In genomic region chr4:108240356-108240755, GRCh38 we compare ENCODE assay signal across 24 cellular contexts.
DNase-seq lines count a peak whose midpoint lies in the region; ATAC-seq, FAIRE-seq and TF ChIP-seq lines count a peak whose summit lies in the region.
"Had no signal": no experiment of that assay in that cellular context is flagged by ENCODE, and none has a peak within 500 bp of the region (broad histone marks: within the 10 kb centered on the region; RNA-seq: fewer than 3 reads in every experiment).

No MANE protein-coding gene starts in this region.

- H3K36me3 Mint-ChIP-seq in astrocyte (ENCODE audit: low read depth, unreplicated experiment) = no peaks in the 10 kb centered on the region
- H3K36me3 Mint-ChIP-seq in nephron progenitor cell (ENCODE audit: low read depth) = no peaks in the 10 kb centered on the region
- no peaks in the 10 kb centered on the region for H3K36me3 Mint-ChIP-seq in CD4-positive, alpha-beta memory T cell

- H3K9ac ChIP-seq in astrocyte (ENCODE audit: low read length) = no peak overlapping the region

- H3K36me3 ChIP-seq in astrocyte (ENCODE audit: insufficient read depth, low read length) = no peaks in the 10 kb centered on the region
- H3K36me3 ChIP-seq in CD4-positive, alpha-beta memory T cell (ENCODE audit: insufficient read depth, low read length) = no peaks in the 10 kb centered on the region
- H3K36me3 ChIP-seq: cardiac muscle cell, heart right ventricle, neutrophil, upper lobe of left lung had no signal

- no peak for TF ChIP-seq CTCF in astrocyte (IDR thresholded peaks at IDR 0.05; ENCODE audit: insufficient read depth, low read depth, low read length)
- TF ChIP-seq CTCF in foreskin fibroblast (IDR thresholded peaks at IDR 0.05; ENCODE audit: low read depth, low read length) = no peak
- TF ChIP-seq CTCF in nephron progenitor cell (IDR thresholded peaks at IDR 0.05) = no peak

- no peaks in the 10 kb centered on the region for H4K20me1 ChIP-seq in astrocyte (ENCODE audit: insufficient read depth, low read length)

- no peak overlapping the region for H3K4me2 ChIP-seq in astrocyte (ENCODE audit: low read length)

- ATAC-seq in HG02840 (IDR thresholded peaks at IDR 0.05; ENCODE audit: low FRiP score, unreplicated experiment) (no peak), HG03432 (IDR thresholded peaks at IDR 0.05; ENCODE audit: unreplicated experiment) (no peak)
- ATAC-seq: activated naive CD8-positive, alpha-beta T cell treated with anti-CD3 and anti-CD28 coated beads, Interleukin-2, amount 50 U/mL, for 24 hours; GM12878; heart right ventricle; left cardiac atrium had no signal

- no peaks in the 10 kb centered on the region for H3K4me1 ChIP-seq in astrocyte (ENCODE audit: insufficient read depth, low read length)
- H3K4me1 ChIP-seq in CD4-positive, alpha-beta memory T cell (ENCODE audit: insufficient read depth, low read length) = no peaks in the 10 kb centered on the region
- H3K4me1 ChIP-seq: heart right ventricle, upper lobe of left lung had no signal

- H3K9me3 ChIP-seq in astrocyte (ENCODE audit: insufficient read depth, low read depth, low read length) = no peaks in the 10 kb centered on the region
- H3K9me3 ChIP-seq in CD4-positive, alpha-beta memory T cell (ENCODE audit: control insufficient read depth in 1 of 2, low read length in 2 of 2) = no peaks in the 10 kb centered on the region
- H3K9me3 ChIP-seq: heart right ventricle, neutrophil, upper lobe of left lung had no signal

- intact Hi-C loops in CD4-positive, alpha-beta memory T cell (cut with micrococcal nuclease) = no loop called here

- H3K4me1 Mint-ChIP-seq in astrocyte (ENCODE audit: low read depth, unreplicated experiment) (peaks cover 8% of the 10 kb centered on the region), nephron progenitor cell (no peaks in the 10 kb centered on the region)
- H3K4me1 Mint-ChIP-seq in CD4-positive, alpha-beta memory T cell = peaks cover 5 to 9% (median 8%) of the 10 kb centered on the region in 4 donors

- no peaks in the 10 kb centered on the region for H3K27me3 ChIP-seq in astrocyte (ENCODE audit: insufficient read depth, low read length)
- no peaks in the 10 kb centered on the region for H3K27me3 ChIP-seq in CD4-positive, alpha-beta memory T cell (ENCODE audit: insufficient read depth, low read length)
- H3K27me3 ChIP-seq: cardiac muscle cell, neutrophil, upper lobe of left lung had no signal

- CTCF ChIA-PET in CD4-positive, alpha-beta memory T cell (lab: Charles Lee; ENCODE audit: partially characterized antibody) = interaction anchor here (0.9 kb wide), 1 partner anchor 12 kb away, joined by 3 read pairs; no protein-coding TSS in a partner anchor

- POLR2A ChIA-PET in CD4-positive, alpha-beta memory T cell (lab: Charles Lee; ENCODE audit: partially characterized antibody) = no interaction called here

- no peaks in the 10 kb centered on the region for H3K79me2 ChIP-seq in astrocyte (ENCODE audit: insufficient read depth, low read length)

- DNase-seq in SKM-1 treated with dmso at 0.1 percent for 144 hours (lab: John Stamatoyannopoulos, UW; ENCODE audit: unreplicated experiment) (peak; percentile 5), SKM-1 (lab: John Stamatoyannopoulos, UW; ENCODE audit: unreplicated experiment) (no peak), astrocyte (ENCODE audit: low read depth) (peak; percentile 86), foreskin fibroblast (peak; percentile 4 to 35), nephron progenitor cell (no peak)
- no peak for DNase-seq in CD4-positive, alpha-beta memory T cell
- DNase-seq: activated CD4-positive, alpha-beta T cell treated with anti-CD3 and anti-CD28 coated beads for 1 hour; activated effector memory CD4-positive, alpha-beta T cell treated with anti-CD3 and anti-CD28 coated beads, Interleukin-2, amount 50 U/mL, for 16 hours; activated naive CD8-positive, alpha-beta T cell treated with anti-CD3 and anti-CD28 coated beads, Interleukin-2, amount 50 U/mL, for 24 hours; cortex of kidney; heart right ventricle; left cardiac atrium; NCI-H1417; NCI-H2081 treated with DMSO at 0.1 percent for 48 hours; NCI-H345; NCI-H82; substantia nigra; upper lobe of left lung had no signal

- H3K4me3 ChIP-seq in astrocyte (ENCODE audit: insufficient read depth, low read depth, low read length) = no peak overlapping the region
- H3K4me3 ChIP-seq in foreskin fibroblast (ENCODE audit: low read depth in 1 of 2, low read length in 2 of 2) = no peak overlapping the region
- no peak overlapping the region for H3K4me3 ChIP-seq in CD4-positive, alpha-beta memory T cell (ENCODE audit: low read length in 2 of 2)
- H3K4me3 ChIP-seq: cardiac muscle cell, GM12878, heart right ventricle, upper lobe of left lung had no signal

- no peaks in the 10 kb centered on the region for H3K9me3 Mint-ChIP-seq in astrocyte (ENCODE audit: unreplicated experiment)
- H3K9me3 Mint-ChIP-seq in nephron progenitor cell = peaks cover 4% of the 10 kb centered on the region
- H3K9me3 Mint-ChIP-seq in CD4-positive, alpha-beta memory T cell = no peaks in the 10 kb centered on the region
- H3K9me3 Mint-ChIP-seq: activated naive CD8-positive, alpha-beta T cell treated with anti-CD3 and anti-CD28 coated beads, Interleukin-2, amount 50 U/mL, for 24 hours had no signal

- H3K27me3 Mint-ChIP-seq in astrocyte (ENCODE audit: low read depth, unreplicated experiment) (peaks cover 4% of the 10 kb centered on the region), nephron progenitor cell (ENCODE audit: low read depth, poor library complexity) (no peaks in the 10 kb centered on the region)
- no peaks in the 10 kb centered on the region for H3K27me3 Mint-ChIP-seq in CD4-positive, alpha-beta memory T cell
- H3K27me3 Mint-ChIP-seq: activated naive CD8-positive, alpha-beta T cell treated with anti-CD3 and anti-CD28 coated beads, Interleukin-2, amount 50 U/mL, for 24 hours had no signal

- H3K27ac Mint-ChIP-seq in astrocyte (ENCODE audit: unreplicated experiment) = no peak overlapping the region
- no peak overlapping the region for H3K27ac Mint-ChIP-seq in nephron progenitor cell
- no peak overlapping the region for H3K27ac Mint-ChIP-seq in CD4-positive, alpha-beta memory T cell
- H3K27ac Mint-ChIP-seq: activated naive CD8-positive, alpha-beta T cell treated with anti-CD3 and anti-CD28 coated beads, Interleukin-2, amount 50 U/mL, for 24 hours had no signal

- no peak for FAIRE-seq in astrocyte (lab: Jason Lieb, UNC)
- FAIRE-seq: GM12878, H54 had no signal

- no peak overlapping the region for H3K27ac ChIP-seq in astrocyte (ENCODE audit: low read depth, low read length)
- H3K27ac ChIP-seq in CD4-positive, alpha-beta memory T cell (ENCODE audit: low read depth, low read length) = no peak overlapping the region
- H3K27ac ChIP-seq: cardiac muscle cell, heart right ventricle, neutrophil, upper lobe of left lung had no signal

- H3K4me3 Mint-ChIP-seq in astrocyte (ENCODE audit: unreplicated experiment) (no peak overlapping the region), nephron progenitor cell (no peak overlapping the region)
- H3K4me3 Mint-ChIP-seq in CD4-positive, alpha-beta memory T cell = no peak overlapping the region
- H3K4me3 Mint-ChIP-seq: activated naive CD8-positive, alpha-beta T cell treated with anti-CD3 and anti-CD28 coated beads, Interleukin-2, amount 50 U/mL, for 24 hours had no signal

- H2AFZ ChIP-seq in astrocyte (ENCODE audit: low read depth, low read length) = no peak overlapping the region

Comparison
In these comparisons a context has a peak if more than half of its experiments do, and no peak if none do; other contexts are left out.
1. DNase-seq: peak in SKM-1 treated with dmso at 0.1 percent for 144 hours (single experiment), astrocyte (single experiment) and foreskin fibroblast (2 of 2); none in SKM-1 (single experiment), nephron progenitor cell (single experiment) and CD4-positive, alpha-beta memory T cell (0 of 5).